In the genomic region with DNA sequence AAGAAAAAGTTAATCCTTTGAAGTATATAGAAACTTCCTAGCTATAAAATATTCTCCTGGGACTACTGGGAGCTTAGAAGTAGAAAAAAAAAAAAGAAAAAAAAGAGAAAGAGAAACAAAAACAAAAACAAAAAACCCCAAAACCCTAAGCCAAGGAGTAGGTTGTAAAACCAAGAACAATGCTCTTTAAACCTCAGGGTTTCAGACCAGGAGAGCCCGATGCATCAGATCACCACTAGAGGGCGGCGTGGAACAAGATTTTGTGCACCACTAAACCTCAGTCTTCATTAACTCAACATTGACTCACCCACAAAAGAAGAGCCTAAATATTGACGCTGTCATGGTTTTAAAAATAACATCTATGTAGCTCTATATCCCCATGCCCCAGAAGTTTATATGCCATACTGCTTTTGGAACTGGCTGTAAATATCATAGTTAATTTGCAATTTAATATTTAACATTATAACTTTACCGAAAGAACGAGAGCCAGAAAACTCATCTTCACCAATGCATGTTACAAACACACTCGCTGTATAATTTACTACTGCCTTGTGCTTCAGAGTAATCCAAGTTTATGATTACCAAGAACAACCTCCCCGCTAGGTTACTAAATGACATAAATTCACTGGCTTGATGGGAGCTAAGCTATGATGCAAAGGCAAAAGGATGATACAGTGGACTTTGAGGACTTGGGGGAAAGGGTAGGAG, we compare ENCODE assay signal across 8 cellular contexts. TPM values are rescaled to one million over a fixed set of nuclear protein-coding genes. Genes with fewer than 3 reads are reported as not detected.
DNase-seq lines count a peak whose midpoint lies in the region; ATAC-seq and TF ChIP-seq lines count a peak whose summit lies in the region.

No MANE protein-coding gene starts in this region.

- TF ChIP-seq CTCF in choroid plexus epithelial cell (conservative IDR thresholded peaks at IDR 0.05; ENCODE audit: low read depth, low read length), result peak; percentile 95

- H3K4me3 ChIP-seq in choroid plexus epithelial cell (ENCODE audit: low read depth, low read length), result no peak overlapping the region

- DNase-seq in AML-193 (lab: John Stamatoyannopoulos, UW) (peak; percentile 90 to 91), NCI-H460 (ENCODE audit: extremely low read depth, low read depth) (peak; percentile 69), choroid plexus epithelial cell (ENCODE audit: low read depth) (peak; percentile 87), left lobe of liver (ENCODE audit: low spot score) (peak; percentile 73)
- DNase-seq in activated CD4-positive, alpha-beta T cell treated with anti-CD3 and anti-CD28 coated beads for 1 hour, result peak; percentile 73
- DNase-seq in stimulated activated CD4-positive, alpha-beta T cell treated with anti-CD3 and anti-CD28 coated beads, Interleukin-4, amount 100 ng/mL, for 4 hours, result peak; percentile 79

- ATAC-seq in GM18907 (IDR thresholded peaks at IDR 0.05; ENCODE audit: unreplicated experiment), result peak; percentile 85
- peak; percentile 96 for ATAC-seq in HG03280 (IDR thresholded peaks at IDR 0.05; ENCODE audit: unreplicated experiment)
- ATAC-seq in left lobe of liver, result peak; percentile 98

RNA-seq across cellular contexts. Expression of a gene that starts 19.2 kb away (rescaled TPM):
- total RNA-seq in NCI-H460 (2014; rRNA removed; shearing (Covaris generic)), result 20.4 and 20.7 TPM in 2 replicates
- polyA plus RNA-seq in NCI-H460 (2014; cell fraction: nucleus; rRNA removed), result 7.8 and 16.7 TPM in 2 replicates
- 18.1 TPM for total RNA-seq in left lobe of liver
